In the genomic region with DNA sequence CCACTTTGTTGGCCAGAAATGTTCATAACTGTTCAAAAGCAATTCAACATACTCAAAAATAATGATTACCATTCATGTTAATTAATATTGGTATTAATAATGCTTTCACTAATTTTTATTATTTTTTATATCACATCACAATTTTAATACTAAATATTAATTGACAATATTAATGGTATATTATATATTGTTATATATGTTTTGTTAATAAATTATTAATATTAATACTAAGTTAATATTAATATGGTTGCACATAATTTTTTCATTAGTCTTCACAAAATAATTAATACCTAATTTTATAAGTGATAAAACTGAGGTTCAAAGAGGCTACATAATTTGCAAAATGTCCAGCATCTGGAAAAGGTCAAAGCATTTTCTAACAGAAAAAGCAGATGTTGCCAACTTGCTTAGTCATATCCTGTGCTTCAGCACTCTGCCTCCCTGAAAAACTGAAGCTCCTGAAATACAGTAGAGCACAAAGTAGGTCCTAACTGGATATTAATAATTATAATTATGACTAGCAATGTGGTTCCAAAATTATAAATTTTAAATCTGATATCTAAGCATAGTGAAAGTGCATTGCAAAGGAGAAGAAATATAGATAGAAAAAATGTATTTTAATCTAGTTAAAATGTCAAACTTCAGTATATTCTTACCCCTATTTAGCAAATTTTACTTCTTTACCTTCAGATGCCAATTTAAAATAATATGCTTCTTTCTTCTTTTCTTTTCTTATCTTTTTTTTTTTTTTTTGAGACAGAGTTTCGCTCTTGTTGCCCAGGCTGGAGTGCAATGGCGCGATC, we compare ENCODE assay signal across 10 cellular contexts.
DNase-seq lines count a peak whose midpoint lies in the region; ATAC-seq, FAIRE-seq and TF ChIP-seq lines count a peak whose summit lies in the region.
"Had no signal": no experiment of that assay in that cellular context is flagged by ENCODE, and none has a peak within 500 bp of the region (broad histone marks: within the 10 kb centered on the region; RNA-seq: fewer than 3 reads in every experiment).

No MANE protein-coding gene starts in this region.

- H3K27ac Mint-ChIP-seq in Caco-2 (ENCODE audit: unreplicated experiment), result no peak overlapping the region

- no peak overlapping the region for H3K4me3 Mint-ChIP-seq in Caco-2 (ENCODE audit: unreplicated experiment)

- DNase-seq in Right ventricle myocardium superior (no peak), right atrium auricular region (ENCODE audit: low spot score) (no peak), SK-MEL-5 (ENCODE audit: low read depth, low spot score) (peak; percentile 30), epithelial cell of esophagus (ENCODE audit: low read depth) (peak; percentile 54), stromal cell of bone marrow (ENCODE audit: low read depth) (peak; percentile 59), Caco-2 (no peak), GM12891 (ENCODE audit: insufficient read length, low spot score) (no peak)
- DNase-seq: DMS79 had no signal

- peak; percentile 71 for ATAC-seq in Right ventricle myocardium superior (ENCODE audit: poor library complexity)
- no peak for ATAC-seq in GM21367 (IDR thresholded peaks at IDR 0.05; ENCODE audit: unreplicated experiment)

- FAIRE-seq in GM12891 (lab: Jason Lieb, UNC), result no peak

- no peaks in the 10 kb centered on the region for H3K27me3 ChIP-seq in right atrium auricular region
- H3K27me3 ChIP-seq in Caco-2 (replicated peaks; ENCODE audit: control insufficient read depth, insufficient read depth, low read length), result no peaks in the 10 kb centered on the region

- H3K4me1 ChIP-seq in right atrium auricular region (peaks cover 0 to 22% of the 10 kb centered on the region in 2 donors), Caco-2 (no peaks in the 10 kb centered on the region)
- H3K4me1 ChIP-seq: HAP-1 had no signal

- BruUV-seq in Caco-2 (replicated peaks; lab: Mats Ljungman, UMichigan), result no TSS peak

- no peaks in the 10 kb centered on the region for H3K9me3 Mint-ChIP-seq in Caco-2 (ENCODE audit: unreplicated experiment)

- CTCF ChIA-PET in Caco-2 (lab: Charles Lee), result no interaction called here

- intact Hi-C loops in Right ventricle myocardium superior (cut with DNase I) (no loop called here), Caco-2 (cut with micrococcal nuclease; ENCODE audit: unreplicated experiment) (no loop called here)

- H3K27me3 Mint-ChIP-seq in Caco-2 (ENCODE audit: insufficient read depth, unreplicated experiment), result peaks cover 2% of the 10 kb centered on the region

- H3K4me3 ChIP-seq in right atrium auricular region (no peak overlapping the region), epithelial cell of esophagus (ENCODE audit: low read length) (no peak overlapping the region), Caco-2 (ENCODE audit: low read depth, low read length) (no peak overlapping the region)
- H3K4me3 ChIP-seq: HAP-1 had no signal

- H3K36me3 Mint-ChIP-seq in Caco-2 (ENCODE audit: insufficient read depth, unreplicated experiment), result no peaks in the 10 kb centered on the region

- no peak overlapping the region for H3K27ac ChIP-seq in right atrium auricular region

- POLR2A ChIA-PET in Caco-2 (lab: Charles Lee), result no interaction called here

- in situ Hi-C loops in SK-MEL-5 (cut with HindIII; ENCODE audit: low pct_unique_long_range_greater_than_20kb, low sequenced_read_pairs), result no loop called here

- H3K9me3 ChIP-seq in right atrium auricular region, result no peaks in the 10 kb centered on the region
- no peaks in the 10 kb centered on the region for H3K9me3 ChIP-seq in Caco-2
- H3K9me3 ChIP-seq: HAP-1 had no signal

- no peak for TF ChIP-seq POLR2A in GM12891 (IDR thresholded peaks at IDR 0.05; ENCODE audit: low read depth, low read length)

- no peaks in the 10 kb centered on the region for H3K4me1 Mint-ChIP-seq in Caco-2 (ENCODE audit: low read depth, unreplicated experiment)

- no peaks in the 10 kb centered on the region for H3K36me3 ChIP-seq in right atrium auricular region
- no peaks in the 10 kb centered on the region for H3K36me3 ChIP-seq in Caco-2 (ENCODE audit: control insufficient read depth, insufficient read depth, low read length)
- H3K36me3 ChIP-seq: HAP-1 had no signal

- no peak for TF ChIP-seq CTCF in right atrium auricular region (IDR thresholded peaks at IDR 0.05)
- TF ChIP-seq CTCF in epithelial cell of esophagus (IDR thresholded peaks at IDR 0.05; ENCODE audit: insufficient read depth, low read depth, low read length, missing control alignments), result no peak
- TF ChIP-seq CTCF in Caco-2 (IDR thresholded peaks at IDR 0.05; ENCODE audit: insufficient read depth in 1 of 2, low read depth in 1 of 2, low read length in 1 of 2, severe bottlenecking in 1 of 2, unreplicated experiment in 1 of 2), result no peak

TF ChIP-seq in GM12891, 5 proteins besides CTCF, POLR2A, EP300 and RAD21:
- no peak for TF ChIP-seq TAF1 (IDR thresholded peaks at IDR 0.05; ENCODE audit: low read depth, low read length)
- TF ChIP-seq POU2F2 (IDR thresholded peaks at IDR 0.05; ENCODE audit: low read depth, low read length), result no peak
- no peak for TF ChIP-seq PAX5 (IDR thresholded peaks at IDR 0.05; ENCODE audit: insufficient read depth, low read length, severe bottlenecking)
- TF ChIP-seq SPI1 (IDR thresholded peaks at IDR 0.05; ENCODE audit: low read depth, low read length), result no peak
- no peak for TF ChIP-seq POLR2AphosphoS5 (IDR thresholded peaks at IDR 0.05; ENCODE audit: low read depth, low read length)

Comparison
In these comparisons a context has a peak if more than half of its experiments do, and no peak if none do; other contexts are left out.
1. DNase-seq: peak in SK-MEL-5 (single experiment), epithelial cell of esophagus (single experiment) and stromal cell of bone marrow (single experiment); none in Right ventricle myocardium superior (single experiment), right atrium auricular region (single experiment), Caco-2 (0 of 2) and GM12891 (single experiment).